ENCODE assay signal across 8 cellular contexts in the genomic region with DNA sequence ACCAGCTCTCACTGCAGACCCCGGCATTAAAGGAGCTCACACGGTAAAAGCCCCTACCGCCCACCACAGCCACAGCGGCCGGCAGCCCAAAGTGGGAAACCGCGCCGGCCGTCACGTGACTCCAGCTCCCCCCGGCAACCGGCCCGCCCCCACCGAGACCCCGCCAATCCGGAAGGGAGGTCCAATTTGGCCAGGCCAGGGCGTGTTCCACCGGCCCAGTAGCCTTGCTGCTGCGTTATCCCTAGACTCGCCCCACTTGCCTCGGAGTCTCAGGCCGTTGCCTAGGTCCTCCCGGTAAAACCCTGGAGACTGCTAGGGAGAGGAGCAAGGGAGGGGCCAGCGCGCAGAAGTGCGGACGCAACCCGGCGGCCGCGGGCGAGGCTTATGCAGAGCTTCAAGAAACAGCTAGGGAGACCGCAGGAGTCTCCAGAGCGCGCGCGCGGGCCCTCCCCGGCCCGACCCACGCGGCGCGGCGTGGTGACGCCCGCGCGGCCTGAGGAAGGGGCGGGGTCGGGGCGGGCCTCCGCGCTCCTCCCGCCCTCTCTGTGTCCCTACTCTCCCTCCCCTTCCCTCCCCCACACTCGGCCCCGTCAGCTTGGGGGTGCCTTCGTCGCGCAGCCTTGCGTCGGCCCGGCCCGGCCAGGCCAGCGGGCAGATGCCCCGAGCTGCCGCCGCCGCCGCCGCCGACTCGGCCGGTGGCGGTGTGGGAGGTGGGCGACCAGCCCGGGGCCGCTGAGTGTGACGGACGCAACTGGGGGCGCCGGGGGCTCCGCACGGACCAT. TPM values are rescaled to one million over a fixed set of nuclear protein-coding genes. Genes with fewer than 3 reads are reported as not detected.
DNase-seq lines count a peak whose midpoint lies in the region; ATAC-seq and TF ChIP-seq lines count a peak whose summit lies in the region.

Gene RIC1 (plus strand): TSS at position 578 of the 782 bp plus-strand sequence. CDS start 203 bp downstream, at position 781.

- H3K4me1 ChIP-seq in BE2C (0 out of 2 replicates have a peak, but pooled peaks cover 3% of the 10 kb centered on the region), colonic mucosa (peaks cover 4% of the 10 kb centered on the region)

- H3K36me3 Mint-ChIP-seq in activated CD4-positive, alpha-beta T cell treated with anti-CD3 and anti-CD28 coated beads, Interleukin-2, amount 10 ng/mL, durations not matched to agents 24 days and 14 days (ENCODE audit: low read depth), result peaks cover 13% of the 10 kb centered on the region

- DNase-seq in BE2C, result peak; percentile 89
- peak; percentile 77 to 85 for DNase-seq in NCI-H524 (lab: John Stamatoyannopoulos, UW)
- peak; percentile 97 for DNase-seq in activated CD4-positive, alpha-beta T cell treated with anti-CD3 and anti-CD28 coated beads, Interleukin-2, amount 10 ng/mL, durations not matched to agents 24 days and 14 days
- DNase-seq in colonic mucosa, result peak; percentile 92
- peak; percentile 72 to 84 (median 75) for DNase-seq in stimulated activated CD4-positive, alpha-beta T cell treated with anti-CD3 and anti-CD28 coated beads, Interleukin-1b, Interleukin-23, amount 100 ng/mL, for 24 hours (ENCODE audit: low read depth in 4 of 4, low spot score in 1 of 4)

- no peak for TF ChIP-seq CTCF in BE2C (IDR thresholded peaks at IDR 0.05; ENCODE audit: low read depth, low read length)
- TF ChIP-seq CTCF in colonic mucosa (IDR thresholded peaks at IDR 0.05), result no peak

- peak; percentile 98 for TF ChIP-seq POLR2A in GM19193 (IDR thresholded peaks at IDR 0.05; ENCODE audit: extremely low read depth, insufficient read depth, insufficient read length)

- H3K4me3 ChIP-seq in BE2C (ENCODE audit: low read depth, low read length) (peak within 1 kb of the TSS; percentile 70), colonic mucosa (peak within 1 kb of the TSS; percentile 95)

- intact Hi-C loops in activated CD4-positive, alpha-beta T cell treated with anti-CD3 and anti-CD28 coated beads, Interleukin-2, amount 10 ng/mL, durations not matched to agents 24 days and 14 days (cut with micrococcal nuclease), result loop anchor here (1.0 to 5.0 kb wide), 12 partner anchors 16 to 1129 kb away; partner anchors contain the start of genes ERMP1, JAK2, KDM4C and RCL1
- intact Hi-C loops in colonic mucosa (cut with DNase I), result no loop called here

- H3K9me3 ChIP-seq in BE2C (no peaks in the 10 kb centered on the region), colonic mucosa (no peaks in the 10 kb centered on the region)

- H3K27ac ChIP-seq in colonic mucosa, result peak within 1 kb of the TSS; percentile 97
- peak within 1 kb of the TSS; percentile 97 for H3K27ac ChIP-seq in layer of hippocampus (ENCODE audit: low read depth, low read length)

- peaks cover 49% of the 10 kb centered on the region for H3K4me1 Mint-ChIP-seq in activated CD4-positive, alpha-beta T cell treated with anti-CD3 and anti-CD28 coated beads, Interleukin-2, amount 10 ng/mL, durations not matched to agents 24 days and 14 days

- peak within 1 kb of the TSS; percentile 99 for H3K27ac Mint-ChIP-seq in activated CD4-positive, alpha-beta T cell treated with anti-CD3 and anti-CD28 coated beads, Interleukin-2, amount 10 ng/mL, durations not matched to agents 24 days and 14 days

- peak within 1 kb of the TSS; percentile 100 for H3K4me3 Mint-ChIP-seq in activated CD4-positive, alpha-beta T cell treated with anti-CD3 and anti-CD28 coated beads, Interleukin-2, amount 10 ng/mL, durations not matched to agents 24 days and 14 days

- H3K27me3 ChIP-seq in BE2C (no peaks in the 10 kb centered on the region), colonic mucosa (no peaks in the 10 kb centered on the region), layer of hippocampus (ENCODE audit: control insufficient read depth, insufficient read depth, low read length) (no peaks in the 10 kb centered on the region)

- no peaks in the 10 kb centered on the region for H3K27me3 Mint-ChIP-seq in activated CD4-positive, alpha-beta T cell treated with anti-CD3 and anti-CD28 coated beads, Interleukin-2, amount 10 ng/mL, durations not matched to agents 24 days and 14 days

- peak within 1 kb of the TSS; percentile 88 to 97 for H3K9ac ChIP-seq in colonic mucosa (ENCODE audit: low read depth in 2 of 2, low read length in 2 of 2)

- H3K9me3 Mint-ChIP-seq in activated CD4-positive, alpha-beta T cell treated with anti-CD3 and anti-CD28 coated beads, Interleukin-2, amount 10 ng/mL, durations not matched to agents 24 days and 14 days, result no peaks in the 10 kb centered on the region

- H3K36me3 ChIP-seq in BE2C, result no peaks in the 10 kb centered on the region
- no peaks in the 10 kb centered on the region for H3K36me3 ChIP-seq in colonic mucosa

- peak; percentile 61 for ATAC-seq in HG03439 (IDR thresholded peaks at IDR 0.05; ENCODE audit: unreplicated experiment)

RNA-seq across cellular contexts. Expression of gene RIC1, which starts in this region (rescaled TPM):
- polyA plus RNA-seq in BE2C (2012; ENCODE audit: insufficient read depth, insufficient read length, low read depth), result 10.2 TPM
- total RNA-seq in activated CD4-positive, alpha-beta T cell treated with anti-CD3 and anti-CD28 coated beads, Interleukin-2, amount 10 ng/mL, durations not matched to agents 24 days and 14 days, result 20.2 and 20.4 TPM in 2 replicates
- 10 to 100 TPM; 12.8 to 17.9 TPM for total RNA-seq in colonic mucosa

Comparison
In these comparisons a context has a peak if more than half of its experiments do, and no peak if none do; other contexts are left out.
1. Peak in every context shown above with its lines: DNase-seq, ATAC-seq, H3K4me3 ChIP-seq and H3K27ac ChIP-seq.